24 cellular contexts compared by ENCODE assay signal in the genomic region with DNA sequence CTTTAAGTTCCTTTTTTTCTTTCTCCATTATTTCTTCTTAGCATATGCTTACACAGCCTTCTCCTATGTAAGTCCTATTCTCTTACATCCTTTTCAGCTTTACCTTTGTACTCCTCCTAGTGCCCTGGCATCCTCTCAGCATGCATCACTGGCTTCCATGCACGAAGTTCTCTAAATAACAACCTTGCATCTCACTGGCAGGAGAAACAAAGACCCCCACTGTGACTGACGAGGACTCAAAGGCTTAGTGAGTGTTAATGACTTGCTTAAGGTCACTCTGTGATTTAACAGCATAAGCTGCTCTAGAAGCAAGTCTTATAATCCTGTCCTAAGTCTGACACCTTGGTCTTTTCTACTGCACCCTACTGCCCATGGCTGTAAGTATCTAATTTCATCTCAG.
"Had no signal": no experiment of that assay in that cellular context is flagged by ENCODE, and none has a peak within 500 bp of the region (broad histone marks: within the 10 kb centered on the region; RNA-seq: fewer than 3 reads in every experiment).

No MANE protein-coding gene starts in this region.

- H3K4me3 Mint-ChIP-seq: naive thymus-derived CD4-positive, alpha-beta T cell; nephron progenitor cell; stimulated activated naive B cell treated with anti-CD40 and anti-IgM and Interleukin-4, amounts not matched to agents 10 μg/mL and 1 μg/mL and 100 μg/mL, for 72 hours had no signal

- H3K27me3 Mint-ChIP-seq: stimulated activated naive B cell treated with anti-CD40 and anti-IgM and Interleukin-4, amounts not matched to agents 10 μg/mL and 1 μg/mL and 100 μg/mL, for 72 hours had no signal

- H3K4me1 Mint-ChIP-seq: naive thymus-derived CD4-positive, alpha-beta T cell; nephron progenitor cell had no signal

- H3K36me3 ChIP-seq: heart right ventricle, neutrophil, spleen, stomach, thoracic aorta, transverse colon had no signal

- H3K27ac ChIP-seq: dorsolateral prefrontal cortex, heart right ventricle, neutrophil, psoas muscle, spleen, stomach, thoracic aorta, transverse colon had no signal

- H3K27ac Mint-ChIP-seq: naive thymus-derived CD4-positive, alpha-beta T cell; nephron progenitor cell; stimulated activated naive B cell treated with anti-CD40 and anti-IgM and Interleukin-4, amounts not matched to agents 10 μg/mL and 1 μg/mL and 100 μg/mL, for 72 hours had no signal

- H3K27me3 ChIP-seq: heart right ventricle, neutrophil, spleen, stomach, transverse colon had no signal

- H3K36me3 Mint-ChIP-seq: naive thymus-derived CD4-positive, alpha-beta T cell; stimulated activated naive B cell treated with anti-CD40 and anti-IgM and Interleukin-4, amounts not matched to agents 10 μg/mL and 1 μg/mL and 100 μg/mL, for 72 hours had no signal

- H3K4me1 ChIP-seq: heart right ventricle, psoas muscle, spleen, stomach, transverse colon had no signal

- H3K9me3 Mint-ChIP-seq: nephron progenitor cell had no signal

- DNase-seq: cortex of kidney; dorsolateral prefrontal cortex; effector CD8-positive, alpha-beta T cell; heart right ventricle; hypothalamus; left colon; left ventricle myocardium superior; naive thymus-derived CD4-positive, alpha-beta T cell; nephron progenitor cell; psoas muscle; retina; spleen; stimulated activated CD4-positive, alpha-beta T cell treated with anti-CD3 and anti-CD28 coated beads, Interleukin-15, amount 100 ng/mL, for 24 hours; stimulated activated CD4-positive, alpha-beta T cell treated with anti-CD3 and anti-CD28 coated beads, Interleukin-2, amount 100 ng/mL, for 24 hours; stimulated activated CD4-positive, alpha-beta T cell treated with anti-CD3 and anti-CD28 coated beads, Interleukin-4, amount 100 ng/mL, for 4 hours; stimulated activated naive B cell treated with anti-CD40 and anti-IgM and Interleukin-4, amounts not matched to agents 10 μg/mL and 1 μg/mL and 100 μg/mL, for 72 hours; stomach; substantia nigra; transverse colon had no signal

- ATAC-seq: esophagus mucosa; heart right ventricle; left colon; left ventricle myocardium superior; naive thymus-derived CD4-positive, alpha-beta T cell; psoas muscle; sciatic nerve had no signal

- H3K9me3 ChIP-seq: neutrophil, psoas muscle, thoracic aorta, transverse colon had no signal

- H3K4me3 ChIP-seq: dorsolateral prefrontal cortex, heart right ventricle, lung, psoas muscle, spleen, stomach, thoracic aorta, transverse colon had no signal
